Comparison of ENCODE assay signal across 8 cellular contexts in the genomic region with DNA sequence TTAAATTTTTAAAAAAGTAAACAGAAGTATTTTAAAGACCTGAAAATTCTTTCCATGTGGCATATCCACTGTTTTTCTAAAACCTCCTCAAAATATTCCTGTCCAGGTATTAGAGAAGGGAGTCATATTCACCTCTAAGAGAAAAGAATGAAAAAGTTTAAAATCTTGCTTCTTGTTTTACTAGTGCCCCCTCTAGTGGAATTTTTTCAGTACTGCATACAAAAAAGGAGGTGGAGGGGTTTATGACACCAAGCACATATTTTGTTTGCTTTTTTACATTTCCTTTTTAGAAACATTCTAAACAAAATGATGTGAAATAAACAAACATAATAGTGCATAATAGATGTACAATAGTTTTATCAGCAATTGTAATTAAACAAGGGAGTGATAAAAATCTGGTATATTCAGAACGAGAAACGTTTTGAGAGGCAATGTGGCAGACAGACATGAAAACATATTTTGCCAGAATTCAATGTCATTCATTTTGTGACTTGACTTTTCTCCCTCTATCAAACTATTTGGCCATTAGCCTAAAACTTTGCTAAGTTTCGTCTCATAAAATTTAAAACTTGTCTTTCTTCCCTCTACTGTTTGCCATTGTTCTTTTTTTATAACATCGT.
DNase-seq lines count a peak whose midpoint lies in the region; ATAC-seq and TF ChIP-seq lines count a peak whose summit lies in the region.

No MANE protein-coding gene starts in this region.

- H3K27ac ChIP-seq in RWPE2 (ENCODE audit: poor library complexity, severe bottlenecking): no peak overlapping the region
- H3K27ac ChIP-seq in spleen: no peak overlapping the region

- H3K27me3 ChIP-seq in RWPE2 (ENCODE audit: insufficient read depth, poor library complexity, severe bottlenecking) (peaks cover 11% of the 10 kb centered on the region), spleen (replicated peaks in 1 of 7) (no peaks in the 10 kb centered on the region)

- peak; percentile 58 for ATAC-seq in HG03432 (IDR thresholded peaks at IDR 0.05; ENCODE audit: unreplicated experiment)
- ATAC-seq in RWPE2 (ENCODE audit: low read depth): no peak
- ATAC-seq in HG02642 (IDR thresholded peaks at IDR 0.05; ENCODE audit: poor library complexity, unreplicated experiment): no peak
- ATAC-seq in HG02885 (IDR thresholded peaks at IDR 0.05; ENCODE audit: poor library complexity, unreplicated experiment): no peak

- TF ChIP-seq POLR2A in spleen (IDR thresholded peaks at IDR 0.05) (no peak), lower leg skin (IDR thresholded peaks at IDR 0.05) (no peak)

- H3K4me3 ChIP-seq in RWPE2 (ENCODE audit: severe bottlenecking): no peak overlapping the region
- H3K4me3 ChIP-seq in spleen: no peak overlapping the region
- no peak overlapping the region for H3K4me3 ChIP-seq in lower leg skin (ENCODE audit: low read depth, poor library complexity, severe bottlenecking)

- 53 to 66% (median 60%) methylated on average over 4 of the region's 4 CpGs for WGBS in spleen, 5 donors
- 28 to 43% methylated on average over 4 of the region's 4 CpGs for WGBS in lower leg skin, 2 donors

- no peaks in the 10 kb centered on the region for H3K9me3 ChIP-seq in RWPE2 (ENCODE audit: severe bottlenecking)
- no peaks in the 10 kb centered on the region for H3K9me3 ChIP-seq in spleen

- peak; percentile 85 for TF ChIP-seq CTCF in RWPE2 (IDR thresholded peaks at IDR 0.05; ENCODE audit: poor library complexity, severe bottlenecking)
- TF ChIP-seq CTCF in spleen (IDR thresholded peaks at IDR 0.05 in 8 of 11, conservative IDR thresholded peaks at IDR 0.05 in 3 of 11): peak in 9 of 11 experiments; percentile 26 to 73 (median 66)
- TF ChIP-seq CTCF in lower leg skin (IDR thresholded peaks at IDR 0.05): no peak

- DNase-seq in DMS53 treated with DMSO at 0.1 percent for 48 hours (lab: John Stamatoyannopoulos, UW; ENCODE audit: unreplicated experiment): peak; percentile 58
- DNase-seq in RWPE2 (ENCODE audit: low spot score): no peak
- DNase-seq in fibroblast of the conjunctiva (ENCODE audit: low read depth): peak; percentile 1
- no peak for DNase-seq in spleen
- no peak for DNase-seq in lower leg skin (ENCODE audit: low spot score in 2 of 2)

- no peaks in the 10 kb centered on the region for H3K36me3 ChIP-seq in RWPE2 (ENCODE audit: low read depth)
- H3K36me3 ChIP-seq in spleen: no peaks in the 10 kb centered on the region

- intact Hi-C loops in spleen (cut with DNase I; ENCODE audit: low total_unique reads): no loop called here
- intact Hi-C loops in lower leg skin (cut with DNase I; ENCODE audit: low total_unique reads): no loop called here

- H3K4me1 ChIP-seq in RWPE2 (ENCODE audit: insufficient read depth, poor library complexity, severe bottlenecking) (no peaks in the 10 kb centered on the region), spleen (no peaks in the 10 kb centered on the region)

Comparison
In these comparisons a context has a peak if more than half of its experiments do, and no peak if none do; other contexts are left out.
1. DNase-seq: peak in DMS53 treated with DMSO at 0.1 percent for 48 hours (single experiment) and fibroblast of the conjunctiva (single experiment); none in RWPE2 (single experiment), spleen (single experiment) and lower leg skin (0 of 2).
2. CTCF ChIP-seq: peak in RWPE2 (single experiment) and spleen (9 of 11); none in lower leg skin (0 of 3).